8 cellular contexts compared by ENCODE assay signal in the genomic region with DNA sequence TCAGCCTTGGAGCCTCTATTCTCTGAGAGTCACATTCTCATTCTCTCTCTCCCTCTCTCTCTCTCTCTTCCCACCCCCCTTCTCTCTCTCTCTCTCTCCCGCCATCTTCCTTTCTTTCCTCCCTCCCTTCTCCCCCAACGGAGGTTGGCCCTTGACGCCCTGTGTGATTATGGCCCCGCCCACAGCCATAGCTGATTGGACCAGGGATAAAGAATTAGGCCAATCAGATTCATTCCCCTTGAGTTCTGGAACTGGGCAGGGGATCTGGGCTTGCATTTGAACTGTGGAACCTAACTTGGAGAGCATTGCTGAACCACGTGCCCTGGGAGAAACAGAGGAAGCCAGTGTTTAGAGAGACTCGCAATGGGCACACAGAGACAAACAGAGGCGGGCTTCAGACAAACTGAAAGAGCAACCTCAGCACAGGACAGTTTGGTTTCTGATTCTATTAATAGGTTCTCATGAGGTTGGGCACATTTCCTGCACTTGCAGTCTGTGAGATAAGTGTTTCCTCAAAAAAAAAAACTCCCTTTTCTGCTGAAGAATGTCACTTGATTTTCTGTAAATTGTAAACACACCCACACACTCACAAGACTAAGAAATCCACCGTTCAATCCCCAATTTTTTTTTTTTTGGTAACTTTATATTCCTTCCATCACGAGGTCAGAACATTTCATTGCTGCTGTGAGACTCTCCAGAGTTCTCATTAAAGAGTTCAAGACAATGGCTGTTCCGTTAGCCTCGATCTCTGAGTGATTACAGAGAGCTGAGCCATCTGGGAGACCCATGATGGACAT. TPM values are rescaled to one million over a fixed set of nuclear protein-coding genes. Genes with fewer than 3 reads are reported as not detected.
DNase-seq lines count a peak whose midpoint lies in the region; ATAC-seq, FAIRE-seq and TF ChIP-seq lines count a peak whose summit lies in the region.

No MANE protein-coding gene starts in this region.

- peak; percentile 63 for TF ChIP-seq POLR2A in GM12878 (IDR thresholded peaks at IDR 0.05; ENCODE audit: low read depth, low read length)

- H3K79me2 ChIP-seq in GM12878 (ENCODE audit: control insufficient read depth, insufficient read depth, low read length) (no peaks in the 10 kb centered on the region), keratinocyte (ENCODE audit: control insufficient read depth, insufficient read depth, low read length) (no peaks in the 10 kb centered on the region)

- dilution Hi-C loops in keratinocyte (cut with MboI; ENCODE audit: extremely low pct_ligation_motif_present, low sequenced_read_pairs): no loop called here

- peak; percentile 56 to 79 (median 70) for DNase-seq in CD4-positive, alpha-beta T cell
- DNase-seq in T-helper 9 cell (peak; percentile 61), GM12878 (ENCODE audit: low read depth, low spot score) (peak; percentile 99), keratinocyte (ENCODE audit: low read depth, low spot score) (no peak), RWPE1 (ENCODE audit: low spot score) (no peak)
- peak; percentile 88 for DNase-seq in stimulated activated CD4-positive, alpha-beta T cell treated with anti-CD3 and anti-CD28 coated beads, Interleukin-4, amount 100 ng/mL, for 24 hours

- H3K9me1 ChIP-seq in keratinocyte (ENCODE audit: control insufficient read depth, extremely low read depth, insufficient read depth, low read length): no peaks in the 10 kb centered on the region

- H3K4me1 ChIP-seq in GM12878 (ENCODE audit: control insufficient read depth, insufficient read depth, low read length) (peaks cover 28% of the 10 kb centered on the region), keratinocyte (ENCODE audit: control insufficient read depth, extremely low read depth, insufficient read depth, low read length) (peaks cover 28% of the 10 kb centered on the region)

- BruUV-seq in GM12878 (replicated peaks; lab: Mats Ljungman, UMichigan): TSS peak; percentile 66

- H4K20me1 ChIP-seq in GM12878 (ENCODE audit: control insufficient read depth, insufficient read depth) (no peaks in the 10 kb centered on the region), keratinocyte (ENCODE audit: control insufficient read depth, extremely low read depth, insufficient read depth, low read length) (no peaks in the 10 kb centered on the region)

- SMC1A ChIA-PET in GM12878 (lab: Charles Lee; ENCODE audit: uncharacterized antibody, unreplicated experiment): interaction anchor here (0.5 to 1.9 kb wide), 6 partner anchors 10 to 290 kb away, joined by 3 to 9 read pairs (median 3); no protein-coding TSS in a partner anchor

- H3K27ac Mint-ChIP-seq in CD4-positive, alpha-beta T cell: peak overlapping the region; percentile 83

- FAIRE-seq in GM12878 (lab: Jason Lieb, UNC) (peak; percentile 100), keratinocyte (lab: Jason Lieb, UNC) (no peak)

- RAD21 ChIA-PET in GM12878 (lab: Charles Lee; ENCODE audit: unreplicated experiment): no interaction called here

- no peak for TF ChIP-seq RAD21 in GM12878 (IDR thresholded peaks at IDR 0.05; ENCODE audit: insufficient read depth, low read depth, low read length)

- in situ Hi-C loops in GM12878 (cut with MboI): no loop called here

- H3K4me3 ChIP-seq in GM12878: peak overlapping the region; percentile 50
- H3K4me3 ChIP-seq in keratinocyte (ENCODE audit: control insufficient read depth in 2 of 3, extremely low read depth in 1 of 3, insufficient read depth in 2 of 3, low read depth in 1 of 3, low read length in 3 of 3): no peak overlapping the region

- H3K4me2 ChIP-seq in GM12878 (ENCODE audit: control insufficient read depth, insufficient read depth) (peak overlapping the region; percentile 43), keratinocyte (ENCODE audit: control insufficient read depth, extremely low read depth, insufficient read depth, low read depth, low read length) (peak overlapping the region; percentile 1)

- H3K36me3 Mint-ChIP-seq in CD4-positive, alpha-beta T cell (ENCODE audit: low read depth): no peaks in the 10 kb centered on the region

- intact Hi-C loops in CD4-positive, alpha-beta T cell (cut with DNase I, micrococcal nuclease): loop anchor here in 1 of 2 experiments (5.0 kb wide), 1 partner anchor 103 kb away; no protein-coding TSS in a partner anchor
- intact Hi-C loops in GM12878 (cut with micrococcal nuclease; ENCODE audit: unreplicated experiment): loop anchor here (5.0 kb wide), 1 partner anchor 98 kb away; no protein-coding TSS in a partner anchor

- H3K27me3 Mint-ChIP-seq in CD4-positive, alpha-beta T cell: no peaks in the 10 kb centered on the region

- WGBS in GM12878 (ENCODE audit: insufficient coverage, insufficient replicate concordance, low lambda C conversion rate, missing lambda C conversion rate): 0% methylated on average over 10 of the region's 11 CpGs

- H3K9ac ChIP-seq in GM12878 (ENCODE audit: control insufficient read depth, insufficient read depth, low read length) (peak overlapping the region; percentile 53; the same call in 1 of the 2 replicates), keratinocyte (ENCODE audit: control insufficient read depth, extremely low read depth, insufficient read depth, low read length) (no peak overlapping the region)

- ATAC-seq in CD4-positive, alpha-beta T cell (ENCODE audit: poor library complexity): peak; percentile 86
- ATAC-seq in GM19395 (IDR thresholded peaks at IDR 0.05; ENCODE audit: unreplicated experiment) (peak; percentile 76), HG03460 (IDR thresholded peaks at IDR 0.05; ENCODE audit: unreplicated experiment) (peak; percentile 78), GM12878 (peak; percentile 91)

- TF ChIP-seq CTCF in CD4-positive, alpha-beta T cell (IDR thresholded peaks at IDR 0.05): no peak
- TF ChIP-seq CTCF in GM12878 (IDR thresholded peaks at IDR 0.05 in 2 of 3, conservative IDR thresholded peaks at IDR 0.05 in 1 of 3; ENCODE audit: control insufficient read depth in 2 of 3, extremely low read depth in 1 of 3, insufficient read depth in 1 of 3, low read depth in 3 of 3, low read length in 3 of 3) (no peak), keratinocyte (optimal IDR thresholded peaks at IDR 0.05 in 1 of 3, IDR thresholded peaks at IDR 0.05 in 1 of 3, conservative IDR thresholded peaks at IDR 0.05 in 1 of 3; ENCODE audit: extremely low read depth in 1 of 3, insufficient read depth in 2 of 3, low read length in 3 of 3) (no peak), RWPE1 (conservative IDR thresholded peaks at IDR 0.05; ENCODE audit: low read depth) (no peak)

- H3K4me1 Mint-ChIP-seq in CD4-positive, alpha-beta T cell (ENCODE audit: low read depth): peaks cover 74% of the 10 kb centered on the region

- H3K27me3 ChIP-seq in CD4-positive, alpha-beta T cell (ENCODE audit: control insufficient read depth, insufficient read depth, low read length): no peaks in the 10 kb centered on the region
- H3K27me3 ChIP-seq in GM12878 (replicated peaks in 1 of 2; ENCODE audit: control insufficient read depth in 2 of 2, insufficient read depth in 2 of 2, low read length in 1 of 2) (no peaks in the 10 kb centered on the region), keratinocyte (ENCODE audit: control insufficient read depth, extremely low read depth, insufficient read depth, low read length) (no peaks in the 10 kb centered on the region)

- TF ChIP-seq EP300 in GM12878 (IDR thresholded peaks at IDR 0.05; ENCODE audit: borderline replicate concordance in 1 of 2, control insufficient read depth in 1 of 2, low read depth in 2 of 2, low read length in 2 of 2): peak; percentile 76 to 87

- H2AFZ ChIP-seq in GM12878 (ENCODE audit: control insufficient read depth, low read depth, low read length) (peak overlapping the region; percentile 72), keratinocyte (ENCODE audit: control insufficient read depth, low read length) (peak overlapping the region; percentile 52)

- H3K27ac ChIP-seq in CD4-positive, alpha-beta T cell (ENCODE audit: low read depth, low read length): peak overlapping the region; percentile 81
- H3K27ac ChIP-seq in GM12878 (ENCODE audit: control insufficient read depth, insufficient read depth) (peak overlapping the region; percentile 86), keratinocyte (ENCODE audit: control insufficient read depth, insufficient read depth, low read length) (no peak overlapping the region), RWPE1 (no peak overlapping the region)

- peak overlapping the region; percentile 89 for H3K4me3 Mint-ChIP-seq in CD4-positive, alpha-beta T cell

- POLR2A ChIA-PET in CD4-positive, alpha-beta T cell (lab: Charles Lee): interaction anchor here (0.6 to 1.4 kb wide), 5 partner anchors 9 to 850 kb away, joined by 3 to 7 read pairs (median 4); no protein-coding TSS in a partner anchor
- POLR2A ChIA-PET in GM12878 (lab: Charles Lee) (interaction anchor here (0.6 to 1.0 kb wide), 6 partner anchors 10 to 1011 kb away, joined by 3 to 10 read pairs (median 4); no protein-coding TSS in a partner anchor), RWPE1 (lab: Yijun Ruan, JAX; ENCODE audit: low non-redundant PET) (no interaction called here)

- H3K36me3 ChIP-seq in GM12878 (ENCODE audit: control insufficient read depth in 2 of 2, insufficient read depth in 2 of 2, low read length in 1 of 2) (no peaks in the 10 kb centered on the region), keratinocyte (ENCODE audit: control insufficient read depth in 2 of 2, extremely low read depth in 1 of 2, insufficient read depth in 2 of 2, low read length in 2 of 2) (no peaks in the 10 kb centered on the region)

- H3K9me3 ChIP-seq in CD4-positive, alpha-beta T cell (ENCODE audit: control insufficient read depth, low read length): no peaks in the 10 kb centered on the region
- H3K9me3 ChIP-seq in GM12878 (replicated peaks; ENCODE audit: control insufficient read depth, insufficient read depth, low read length): no peaks in the 10 kb centered on the region
- no peaks in the 10 kb centered on the region for H3K9me3 ChIP-seq in keratinocyte (ENCODE audit: control insufficient read depth, low read depth, low read length)

- H3K9me3 Mint-ChIP-seq in CD4-positive, alpha-beta T cell: no peaks in the 10 kb centered on the region

- CTCF ChIA-PET in CD4-positive, alpha-beta T cell (lab: Charles Lee): interaction anchor here (0.7 kb wide), 2 partner anchors 19 to 94 kb away, joined by 3 to 4 read pairs; no protein-coding TSS in a partner anchor
- CTCF ChIA-PET in GM12878 (lab: Yijun Ruan, JAX) (interaction anchor here (0.6 to 1.0 kb wide), 5 partner anchors 66 to 480 kb away, joined by 3 to 5 read pairs (median 3); no protein-coding TSS in a partner anchor), RWPE1 (lab: Yijun Ruan, JAX) (no interaction called here)

RNA-seq across cellular contexts. Expression of a gene that starts 3.6 kb away (rescaled TPM):
- 1 to 10 TPM; 4.6 to 4.8 TPM for total RNA-seq in CD4-positive, alpha-beta T cell
- 6.4 and 9.1 TPM in 2 replicates for total RNA-seq in GM12878 (2013; cell fraction: nucleolus; rRNA removed)
- total RNA-seq in GM12878 (2014; rRNA removed) (1.5 and 2.2 TPM in 2 replicates), GM12878 (2014; rRNA removed; fragmentation: Illumina TruSeq; extraction: Trizol) (1.7 and 1.8 TPM in 2 replicates), GM12878 (2021) (1.5 and 2.2 TPM in 2 replicates)
- 0.43 TPM for polyA plus RNA-seq in GM12878 (2011; ENCODE audit: low read depth)
- polyA plus RNA-seq in GM12878 (2011; rRNA removed) (1.7 and 2.2 TPM in 2 replicates), GM12878 (2014; fragmentation: Illumina TruSeq; extraction: Trizol) (2.6 and 2.7 TPM in 2 replicates), GM12878 (2014; fragmentation: Nextera tagmentation; extraction: Ambion mirVana) (1 to 10 TPM in 1 of 2 experiments, under 1 TPM in 1; 0.99 to 1.2 TPM), GM12878 (2014; rRNA removed) (1.4 and 1.5 TPM in 2 replicates), GM12878 (2016; fragmentation: Nextera tagmentation; extraction: Ambion mirVana) (1 to 10 TPM in 1 of 2 experiments, under 1 TPM in 1; 0.74 to 1.2 TPM), keratinocyte (0.12 to 0.21 TPM (median 0.20 TPM) in 3 replicates)
- polyA plus RNA-seq in GM12878 (2011; cell fraction: cytosol; rRNA removed): 1.3 and 1.8 TPM in 2 replicates
- 1.5 and 1.8 TPM in 2 replicates for polyA plus RNA-seq in GM12878 (2011; cell fraction: nucleus; rRNA removed)
- 0.60 and 1.3 TPM in 2 replicates for polyA plus RNA-seq in GM12878 (2012)
- 1.2 and 2.0 TPM in 2 replicates for polyA minus RNA-seq in GM12878 (2011; rRNA and poly(A)+ RNA removed)
- 0.67 and 0.73 TPM in 2 replicates for polyA minus RNA-seq in GM12878 (2011; cell fraction: cytosol; rRNA and poly(A)+ RNA removed)
- polyA minus RNA-seq in GM12878 (2011; cell fraction: nucleus; rRNA and poly(A)+ RNA removed): 1.2 and 2.8 TPM in 2 replicates
- 1.1 TPM for polyA plus RNA-seq in keratinocyte (2011; ENCODE audit: low read depth)
- 0.07 and 0.14 TPM in 2 replicates for polyA plus RNA-seq in keratinocyte (2011; cell fraction: cytosol; rRNA removed)
- polyA plus RNA-seq in keratinocyte (2011; cell fraction: nucleus; rRNA removed): 0.23 and 0.63 TPM in 2 replicates
- 0.09 and 2.2 TPM in 2 replicates for polyA plus RNA-seq in keratinocyte (2012; ENCODE audit: low replicate concordance)
- polyA minus RNA-seq in keratinocyte: 0.03 TPM in 1 of 3 replicates, not detected in the others
- polyA minus RNA-seq in keratinocyte (2011; cell fraction: cytosol; rRNA and poly(A)+ RNA removed): not detected
- 0.21 TPM in 1 of 2 replicates, not detected in the other for polyA minus RNA-seq in keratinocyte (2011; cell fraction: nucleus; rRNA and poly(A)+ RNA removed)

Comparison
In these comparisons a context has a peak if more than half of its experiments do, and no peak if none do; other contexts are left out.
1. DNase-seq: peak in CD4-positive, alpha-beta T cell (10 of 10), T-helper 9 cell (single experiment), GM12878 (single experiment) and stimulated activated CD4-positive, alpha-beta T cell treated with anti-CD3 and anti-CD28 coated beads, Interleukin-4, amount 100 ng/mL, for 24 hours (single experiment); none in keratinocyte (single experiment) and RWPE1 (single experiment).
2. H3K27ac ChIP-seq: peak in CD4-positive, alpha-beta T cell (single experiment) and GM12878 (single experiment); none in keratinocyte (single experiment) and RWPE1 (single experiment).
3. Peak in every context shown above with its lines, with median percentiles within 50 percentile points of each other: ATAC-seq.